Comparison of ENCODE assay signal across 16 cellular contexts in the genomic region with DNA sequence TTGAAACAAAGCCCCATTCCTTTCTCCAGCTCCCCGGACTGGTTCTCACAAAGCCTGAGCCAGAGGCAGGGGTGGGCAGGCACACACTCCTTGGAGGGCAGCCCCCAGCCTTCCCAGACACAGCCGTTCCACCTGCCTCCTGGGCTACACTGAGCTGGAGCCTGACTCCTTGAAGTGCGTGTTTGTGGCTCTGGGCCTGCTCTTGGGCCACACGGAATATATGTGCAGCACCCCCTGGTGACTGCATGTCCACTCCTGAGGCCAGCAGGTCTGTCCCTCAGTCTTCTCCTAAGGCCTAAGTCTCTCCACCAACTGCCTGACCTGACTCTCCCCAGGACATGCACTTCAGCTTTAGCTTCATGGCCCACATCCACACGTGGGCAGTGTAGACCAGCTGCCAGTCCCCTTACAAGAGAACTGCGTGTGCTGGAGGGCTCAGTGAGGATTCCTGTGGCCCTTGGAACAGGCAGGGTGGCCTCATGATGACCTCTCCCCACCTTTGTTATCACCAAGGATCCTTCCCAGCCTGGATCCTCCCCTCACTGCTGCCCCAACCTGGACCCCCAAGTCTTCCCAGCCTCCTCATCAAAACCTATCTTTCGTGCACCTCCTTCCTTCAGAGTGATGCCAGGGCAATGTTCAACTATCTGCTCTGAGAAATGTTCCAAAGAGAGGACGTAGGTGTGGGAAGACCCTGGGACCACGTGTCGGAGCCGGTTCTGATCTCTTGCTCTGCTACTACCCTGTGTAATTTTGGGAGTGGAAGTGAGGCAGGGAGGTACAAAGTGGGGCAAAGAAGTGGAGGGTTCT. TPM values are rescaled to one million over a fixed set of nuclear protein-coding genes. Genes with fewer than 3 reads are reported as not detected.
A peak's percentile ranks its signal among the peaks of the same experiment; 100 is the strongest.
DNase-seq lines count a peak whose midpoint lies in the region; ATAC-seq and TF ChIP-seq lines count a peak whose summit lies in the region.
"Had no signal": no experiment of that assay in that cellular context is flagged by ENCODE, and none has a peak within 500 bp of the region (broad histone marks: within the 10 kb centered on the region; RNA-seq: fewer than 3 reads in every experiment).

No MANE protein-coding gene starts in this region.

- H3K4me3 ChIP-seq in BJ (ENCODE audit: low read depth, low read length): no peak overlapping the region
- H3K4me3 ChIP-seq in naive thymus-derived CD4-positive, alpha-beta T cell (ENCODE audit: low read length): no peak overlapping the region

- H3K27me3 ChIP-seq in BJ (ENCODE audit: control insufficient read depth, insufficient read depth, low read length): peaks cover 3% of the 10 kb centered on the region
- no peaks in the 10 kb centered on the region for H3K27me3 ChIP-seq in naive thymus-derived CD4-positive, alpha-beta T cell (ENCODE audit: control insufficient read depth in 2 of 2, insufficient read depth in 2 of 2, low read length in 2 of 2)

- TF ChIP-seq CTCF in BJ (IDR thresholded peaks at IDR 0.05; ENCODE audit: insufficient read depth, low read depth, low read length): 0 out of 2 replicates have a peak, but pooled peaks have one; percentile 14
- TF ChIP-seq CTCF in endothelial cell (IDR thresholded peaks at IDR 0.05; ENCODE audit: unreplicated experiment): no peak

- H3K27ac ChIP-seq in naive thymus-derived CD4-positive, alpha-beta T cell (ENCODE audit: low read depth, low read length): no peak overlapping the region

- no peaks in the 10 kb centered on the region for H3K36me3 Mint-ChIP-seq in endothelial cell (ENCODE audit: low read depth, unreplicated experiment)
- H3K36me3 Mint-ChIP-seq in naive thymus-derived CD4-positive, alpha-beta T cell: no peaks in the 10 kb centered on the region
- H3K36me3 Mint-ChIP-seq: CD4-positive, CD25-positive, alpha-beta regulatory T cell had no signal

- CTCF ChIA-PET in BJ (lab: Yijun Ruan, JAX): interaction anchor here (0.6 to 2.1 kb wide), 5 partner anchors 21 to 182 kb away, joined by 3 to 8 read pairs (median 3); no protein-coding TSS in a partner anchor
- CTCF ChIA-PET in naive thymus-derived CD4-positive, alpha-beta T cell (lab: Charles Lee): no interaction called here

- peaks cover 5% of the 10 kb centered on the region for H3K27me3 Mint-ChIP-seq in endothelial cell (ENCODE audit: unreplicated experiment)
- peaks cover 2 to 34% (median 13%) of the 10 kb centered on the region in 5 donors for H3K27me3 Mint-ChIP-seq in naive thymus-derived CD4-positive, alpha-beta T cell
- H3K27me3 Mint-ChIP-seq: CD4-positive, CD25-positive, alpha-beta regulatory T cell had no signal

- H3K9me3 Mint-ChIP-seq in endothelial cell (ENCODE audit: unreplicated experiment): peaks cover 5% of the 10 kb centered on the region
- H3K9me3 Mint-ChIP-seq in naive thymus-derived CD4-positive, alpha-beta T cell: peaks cover 0 to 4% (median 0%) of the 10 kb centered on the region in 11 donors
- H3K9me3 Mint-ChIP-seq: activated naive CD4-positive, alpha-beta T cell treated with anti-CD3 and anti-CD28 coated beads for 36 hours; central memory CD8-positive, alpha-beta T cell had no signal

- POLR2A ChIA-PET in BJ (lab: Charles Lee): no interaction called here
- POLR2A ChIA-PET in naive thymus-derived CD4-positive, alpha-beta T cell (lab: Charles Lee): no interaction called here

- intact Hi-C loops in naive thymus-derived CD4-positive, alpha-beta T cell (cut with micrococcal nuclease): no loop called here

- no peaks in the 10 kb centered on the region for H3K9me3 ChIP-seq in naive thymus-derived CD4-positive, alpha-beta T cell (ENCODE audit: control insufficient read depth in 2 of 3, low read length in 3 of 3)

- no peaks in the 10 kb centered on the region for H3K4me1 Mint-ChIP-seq in endothelial cell (ENCODE audit: unreplicated experiment)
- peaks cover 0 to 2% (median 0%) of the 10 kb centered on the region in 7 donors for H3K4me1 Mint-ChIP-seq in naive thymus-derived CD4-positive, alpha-beta T cell
- H3K4me1 Mint-ChIP-seq: CD4-positive, CD25-positive, alpha-beta regulatory T cell; central memory CD8-positive, alpha-beta T cell had no signal

- H3K4me3 Mint-ChIP-seq in endothelial cell (ENCODE audit: unreplicated experiment): no peak overlapping the region
- peak overlapping the region in 1 of 10 donors; percentile 54 for H3K4me3 Mint-ChIP-seq in naive thymus-derived CD4-positive, alpha-beta T cell
- H3K4me3 Mint-ChIP-seq: activated naive CD4-positive, alpha-beta T cell treated with anti-CD3 and anti-CD28 coated beads for 36 hours; CD4-positive, CD25-positive, alpha-beta regulatory T cell; central memory CD8-positive, alpha-beta T cell had no signal

- peak; percentile 14 for ATAC-seq in naive thymus-derived CD4-positive, alpha-beta T cell
- no peak for ATAC-seq in GM21786 (IDR thresholded peaks at IDR 0.05; ENCODE audit: unreplicated experiment)

- no peaks in the 10 kb centered on the region for H3K36me3 ChIP-seq in BJ (ENCODE audit: control insufficient read depth, insufficient read depth, low read length)
- no peaks in the 10 kb centered on the region for H3K36me3 ChIP-seq in naive thymus-derived CD4-positive, alpha-beta T cell (ENCODE audit: control insufficient read depth in 2 of 3, insufficient read depth in 3 of 3, low read length in 3 of 3)

- no peaks in the 10 kb centered on the region for H3K4me1 ChIP-seq in naive thymus-derived CD4-positive, alpha-beta T cell (ENCODE audit: control insufficient read depth in 2 of 2, insufficient read depth in 2 of 2, low read length in 2 of 2)

- H3K27ac Mint-ChIP-seq in endothelial cell (ENCODE audit: unreplicated experiment): no peak overlapping the region
- no peak overlapping the region for H3K27ac Mint-ChIP-seq in naive thymus-derived CD4-positive, alpha-beta T cell
- H3K27ac Mint-ChIP-seq: activated naive CD4-positive, alpha-beta T cell treated with anti-CD3 and anti-CD28 coated beads for 36 hours; CD4-positive, CD25-positive, alpha-beta regulatory T cell had no signal

- DNase-seq in BJ (ENCODE audit: low read depth) (no peak), MV-4-11 (lab: John Stamatoyannopoulos, UW) (peak; percentile 4), endothelial cell (ENCODE audit: low spot score) (peak; percentile 13), NCI-H526 (lab: John Stamatoyannopoulos, UW) (no peak), SHP77 treated with DMSO at 0.1 percent for 48 hours (lab: John Stamatoyannopoulos, UW) (no peak)
- no peak for DNase-seq in naive thymus-derived CD4-positive, alpha-beta T cell
- DNase-seq in stimulated activated naive CD4-positive, alpha-beta T cell treated with Interleukin-2 at 50 U/mL for 16 hours (lab: John Stamatoyannopoulos, UW): no peak
- DNase-seq: activated naive CD4-positive, alpha-beta T cell treated with anti-CD3 and anti-CD28 coated beads for 36 hours; CD4-positive, CD25-positive, alpha-beta regulatory T cell; GF-D8; midbrain; NCI-H1092 treated with DMSO at 0.1 percent for 48 hours; NCI-H446; posterior cingulate gyrus had no signal

RNA-seq across cellular contexts. Expression of gene SLC6A2, which starts 12.4 kb away (rescaled TPM):
- polyA plus RNA-seq in BJ (2011; rRNA removed): not detected in 2 replicates
- not detected in 2 replicates for polyA minus RNA-seq in BJ (2011; rRNA and poly(A)+ RNA removed)
- total RNA-seq in endothelial cell (ENCODE audit: unreplicated experiment): not detected
- total RNA-seq in naive thymus-derived CD4-positive, alpha-beta T cell: not detected
- not detected for polyA plus RNA-seq in naive thymus-derived CD4-positive, alpha-beta T cell
- total RNA-seq: activated naive CD4-positive, alpha-beta T cell treated with anti-CD3 and anti-CD28 coated beads for 36 hours; CD4-positive, CD25-positive, alpha-beta regulatory T cell had no signal
- polyA plus RNA-seq: CD4-positive, CD25-positive, alpha-beta regulatory T cell had no signal

Comparison
In these comparisons a context has a peak if more than half of its experiments do, and no peak if none do; other contexts are left out.
1. DNase-seq: peak in MV-4-11 (single experiment) and endothelial cell (single experiment); none in BJ (single experiment), naive thymus-derived CD4-positive, alpha-beta T cell (0 of 9), NCI-H526 (0 of 2), SHP77 treated with DMSO at 0.1 percent for 48 hours (single experiment) and stimulated activated naive CD4-positive, alpha-beta T cell treated with Interleukin-2 at 50 U/mL for 16 hours (single experiment).